1 cellular context compared by ENCODE assay signal in genomic region chr4:74420863-74421262, GRCh38.
TF ChIP-seq lines count a peak whose summit lies in the region.

No MANE protein-coding gene starts in this region.

TF ChIP-seq in HCT116, 20 proteins besides CTCF, POLR2A, EP300 and RAD21 (continued from another document):
- TF ChIP-seq REST (IDR thresholded peaks at IDR 0.05; ENCODE audit: low read depth) (no peak), POLR2AphosphoS5 (IDR thresholded peaks at IDR 0.05; ENCODE audit: low read depth, low read length) (no peak), EZH2 (IDR thresholded peaks at IDR 0.05) (no peak), SP1 (IDR thresholded peaks at IDR 0.05; ENCODE audit: low read depth) (no peak), TCF7L2 (IDR thresholded peaks at IDR 0.05; ENCODE audit: borderline replicate concordance, extremely low read depth, insufficient read depth, insufficient read length) (no peak)
TF ChIP-seq in HCT116: peak in this region for 0.
